ENCODE assay signal across 36 cellular contexts in the genomic region with DNA sequence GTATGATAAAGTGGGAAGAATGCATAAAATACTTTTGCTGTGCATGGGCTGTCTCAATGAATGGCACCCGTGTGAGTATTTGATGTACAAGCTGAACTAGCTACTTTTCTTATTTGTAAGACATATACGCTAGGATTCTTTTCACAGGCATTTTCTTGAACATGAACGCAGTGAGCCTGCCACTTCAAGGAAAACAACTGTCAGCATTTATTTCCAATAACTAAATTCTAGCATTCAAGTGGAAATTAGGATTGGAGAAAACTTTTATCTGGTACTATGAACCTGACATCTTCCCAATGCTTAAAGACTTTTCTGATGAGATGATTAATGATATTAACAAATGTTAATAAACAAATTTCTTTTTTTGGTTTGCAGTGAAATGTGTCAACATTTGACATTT. TPM values are rescaled to one million over a fixed set of nuclear protein-coding genes. Genes with fewer than 3 reads are reported as not detected.
DNase-seq lines count a peak whose midpoint lies in the region; ATAC-seq, FAIRE-seq and TF ChIP-seq lines count a peak whose summit lies in the region.
"Had no signal": no experiment of that assay in that cellular context is flagged by ENCODE, and none has a peak within 500 bp of the region (broad histone marks: within the 10 kb centered on the region; RNA-seq: fewer than 3 reads in every experiment).

No MANE protein-coding gene starts in this region.

- TF ChIP-seq EP300 in HepG2 (IDR thresholded peaks at IDR 0.05; ENCODE audit: low read depth in 2 of 2, low read length in 2 of 2) (no peak), HepG2 (CRISPR knock-in tag; IDR thresholded peaks at IDR 0.05; ENCODE audit: borderline replicate concordance) (no peak), A549 (IDR thresholded peaks at IDR 0.05) (no peak), K562 (IDR thresholded peaks at IDR 0.05; ENCODE audit: low read length) (no peak)

- DNase-seq in HepG2 (ENCODE audit: low spot score), result no peak
- DNase-seq in right lobe of liver, result no peak
- no peak for DNase-seq in A549 (ENCODE audit: low read depth in 1 of 2, low spot score in 1 of 2)
- DNase-seq in IMR-90, result no peak
- no peak for DNase-seq in K562 (ENCODE audit: extremely low read depth in 1 of 4, low spot score in 3 of 4)
- no peak for DNase-seq in endodermal cell
- no peak for DNase-seq in activated T-cell treated with anti-CD3 and anti-CD28 coated beads, Interleukin-2, amount 50 U/mL, for 48 hours
- DNase-seq: 8988T; ACHN; AML-193; BE2C; C1 segment of cervical spinal cord; Caco-2; Calu3; CD4-positive, alpha-beta memory T cell; CD4-positive, alpha-beta T cell; CD4-positive, CD25-positive, alpha-beta regulatory T cell; CD8-positive, alpha-beta memory T cell; CD8-positive, alpha-beta T cell; COR-L47; DMS 273 treated with DMSO at 0.1 percent for 48 hours; DMS153; DMS53; DMS79; DMS79 treated with DMSO at 0.1 percent for 48 hours; DND-41; EL had no signal

- H2AK9ac ChIP-seq in IMR-90 (replicated peaks; ENCODE audit: low read depth, low read length, poor library complexity), result no peak overlapping the region

- TF ChIP-seq RAD21 in HepG2 (CRISPR knock-in tag; IDR thresholded peaks at IDR 0.05), result no peak
- no peak for TF ChIP-seq RAD21 in A549 (conservative IDR thresholded peaks at IDR 0.05 in 1 of 2, IDR thresholded peaks at IDR 0.05 in 1 of 2)
- no peak for TF ChIP-seq RAD21 in IMR-90 (IDR thresholded peaks at IDR 0.05; ENCODE audit: low read length)
- TF ChIP-seq RAD21 in K562 (CRISPR knock-in tag; conservative IDR thresholded peaks at IDR 0.05 in 1 of 2, IDR thresholded peaks at IDR 0.05 in 1 of 2), result no peak

- no peak for FAIRE-seq in HepG2 (lab: Jason Lieb, UNC)
- peak; percentile 91 for FAIRE-seq in A549 (lab: Jason Lieb, UNC)
- no peak for FAIRE-seq in K562 (lab: Jason Lieb, UNC)
- FAIRE-seq: A204.1, D721Med had no signal

- H3K4me2 ChIP-seq in HepG2 (ENCODE audit: low read depth, low read length), result no peak overlapping the region
- H3K4me2 ChIP-seq in A549, result no peak overlapping the region
- H3K4me2 ChIP-seq in IMR-90 (ENCODE audit: low read depth, low read length), result no peak overlapping the region
- H3K4me2 ChIP-seq in K562 (ENCODE audit: insufficient read depth, low read length), result no peak overlapping the region
- H3K4me2 ChIP-seq: BLaER1; BLaER1 treated with 17β-estradiol and CSF1 and Interleukin-3, amounts not matched to agents 10 nM and 100 nM had no signal

- H3K79me2 ChIP-seq in HepG2 (ENCODE audit: insufficient read depth, low read length) (no peaks in the 10 kb centered on the region), K562 (ENCODE audit: control insufficient read depth, insufficient read depth, low read length) (no peaks in the 10 kb centered on the region)

- H3K9me3 Mint-ChIP-seq in endodermal cell, result no peaks in the 10 kb centered on the region
- H3K9me3 Mint-ChIP-seq: CD14-positive monocyte; CD4-positive, alpha-beta memory T cell; CD4-positive, alpha-beta T cell; CD8-positive, alpha-beta memory T cell; CD8-positive, alpha-beta T cell had no signal

- dilution Hi-C loops in IMR-90 (cut with HindIII; ENCODE audit: low sequenced_read_pairs, unreplicated experiment), result no loop called here

- no peaks in the 10 kb centered on the region for H3K9me1 ChIP-seq in IMR-90 (ENCODE audit: insufficient read depth, low read length)
- no peaks in the 10 kb centered on the region for H3K9me1 ChIP-seq in K562 (ENCODE audit: control insufficient read depth, insufficient read depth, low read length)

- H3K4me3 ChIP-seq in HepG2 (replicated peaks in 1 of 3; ENCODE audit: insufficient read depth in 1 of 3, low read depth in 2 of 3, low read length in 3 of 3), result no peak overlapping the region
- no peak overlapping the region for H3K4me3 ChIP-seq in right lobe of liver
- H3K4me3 ChIP-seq in A549, result no peak overlapping the region
- no peak overlapping the region for H3K4me3 ChIP-seq in IMR-90 (ENCODE audit: insufficient read depth, low read depth, low read length)
- H3K4me3 ChIP-seq in K562, result no peak overlapping the region
- H3K4me3 ChIP-seq in endodermal cell (ENCODE audit: low read length), result no peak overlapping the region
- H3K4me3 ChIP-seq: BLaER1; BLaER1 treated with 17β-estradiol and CSF1 and Interleukin-3, amounts not matched to agents 10 nM and 100 nM had no signal

- H3K27ac Mint-ChIP-seq in endodermal cell, result no peak overlapping the region
- H3K27ac Mint-ChIP-seq: B cell; CD14-positive monocyte; CD4-positive, alpha-beta memory T cell; CD4-positive, alpha-beta T cell; CD4-positive, CD25-positive, alpha-beta regulatory T cell; CD8-positive, alpha-beta memory T cell; CD8-positive, alpha-beta T cell had no signal

- no peak overlapping the region for H3K4ac ChIP-seq in IMR-90 (ENCODE audit: low read depth, low read length)

- H4K5ac ChIP-seq in IMR-90 (ENCODE audit: low read depth, low read length), result no peak overlapping the region

- H2BK120ac ChIP-seq in IMR-90 (ENCODE audit: low read depth, low read length), result no peak overlapping the region

- H3K9me3 ChIP-seq in HepG2 (ENCODE audit: low read length) (no peaks in the 10 kb centered on the region), right lobe of liver (no peaks in the 10 kb centered on the region), A549 (no peaks in the 10 kb centered on the region), IMR-90 (ENCODE audit: control insufficient read depth, insufficient read depth, low read length) (no peaks in the 10 kb centered on the region), K562 (replicated peaks; ENCODE audit: control insufficient read depth, insufficient read depth, low read depth, low read length) (no peaks in the 10 kb centered on the region), endodermal cell (ENCODE audit: control insufficient read depth, low read length) (peaks cover 7% of the 10 kb centered on the region)
- H3K9me3 ChIP-seq: BE2C; BLaER1; BLaER1 treated with 17β-estradiol and CSF1 and Interleukin-3, amounts not matched to agents 10 nM and 100 nM; Caco-2 had no signal

- H2BK20ac ChIP-seq in IMR-90 (ENCODE audit: low read depth, low read length), result no peak overlapping the region

- CTCF ChIA-PET in HepG2 (lab: Yijun Ruan, JAX; ENCODE audit: low intra/inter-chr PET ratio, low total read pairs) (no interaction called here), A549 (lab: Yijun Ruan, JAX) (interaction anchor here (1.1 kb wide), 1 partner anchor 114 kb away, joined by 3 read pairs; no protein-coding TSS in a partner anchor), IMR-90 (lab: Yijun Ruan, JAX) (no interaction called here), K562 (lab: Yijun Ruan, JAX; ENCODE audit: low intra/inter-chr PET ratio) (no interaction called here)

- TF ChIP-seq POLR2A in HepG2 (IDR thresholded peaks at IDR 0.05; ENCODE audit: insufficient read depth in 1 of 2, low read depth in 2 of 2, low read length in 2 of 2) (no peak), right lobe of liver (IDR thresholded peaks at IDR 0.05) (no peak), A549 (IDR thresholded peaks at IDR 0.05; ENCODE audit: low read length) (no peak), IMR-90 (IDR thresholded peaks at IDR 0.05; ENCODE audit: low read depth, low read length) (no peak), K562 (conservative IDR thresholded peaks at IDR 0.05) (no peak)

- no peak overlapping the region for H4K91ac ChIP-seq in IMR-90 (ENCODE audit: insufficient read depth, low read depth, low read length)

- H2BK5ac ChIP-seq in IMR-90 (ENCODE audit: low read depth, low read length, poor library complexity, severe bottlenecking), result no peak overlapping the region

- no peak overlapping the region for H3K56ac ChIP-seq in IMR-90 (ENCODE audit: extremely low read depth, insufficient read depth, low read length)

- no peak overlapping the region for H2AK5ac ChIP-seq in IMR-90 (ENCODE audit: low read depth, low read length)

- H3K18ac ChIP-seq in IMR-90 (ENCODE audit: low read depth, low read length), result no peak overlapping the region

- intact Hi-C loops in HepG2 (cut with micrococcal nuclease; ENCODE audit: unreplicated experiment) (no loop called here), right lobe of liver (cut with DNase I) (no loop called here), IMR-90 (cut with micrococcal nuclease) (loop anchor here (10.0 kb wide), 1 partner anchor 501 kb away; no protein-coding TSS in a partner anchor), K562 (cut with micrococcal nuclease) (loop anchor here (5.0 to 10.0 kb wide), 3 partner anchors 151 to 498 kb away; no protein-coding TSS in a partner anchor)

- POLR2A ChIA-PET in HepG2 (lab: Yijun Ruan, JAX) (no interaction called here), A549 (lab: Yijun Ruan, JAX) (no interaction called here), IMR-90 (lab: Charles Lee; ENCODE audit: unreplicated experiment) (no interaction called here), K562 (lab: Yijun Ruan, JAX) (interaction anchor here (0.6 kb wide), 1 partner anchor 1380 kb away, joined by 3 read pairs; no protein-coding TSS in a partner anchor)

- H3K4me1 Mint-ChIP-seq in endodermal cell, result no peaks in the 10 kb centered on the region
- H3K4me1 Mint-ChIP-seq: B cell; CD14-positive monocyte; CD4-positive, alpha-beta memory T cell; CD8-positive, alpha-beta memory T cell had no signal

- no peak overlapping the region for H4K8ac ChIP-seq in IMR-90 (ENCODE audit: low read depth in 2 of 2, low read length in 2 of 2)

- H3K4me3 Mint-ChIP-seq in endodermal cell, result no peak overlapping the region
- H3K4me3 Mint-ChIP-seq: B cell; CD14-positive monocyte; CD4-positive, alpha-beta memory T cell; CD4-positive, alpha-beta T cell; CD4-positive, CD25-positive, alpha-beta regulatory T cell; CD8-positive, alpha-beta memory T cell; CD8-positive, alpha-beta T cell had no signal

- H3K79me1 ChIP-seq in IMR-90 (ENCODE audit: low read depth in 1 of 2, low read length in 2 of 2), result no peaks in the 10 kb centered on the region

- H3K36me3 ChIP-seq in HepG2 (replicated peaks in 1 of 2; ENCODE audit: control insufficient read depth in 1 of 2, insufficient read depth in 2 of 2, low read length in 2 of 2), result peaks cover 6 to 50% of the 10 kb centered on the region in 2 experiments
- H3K36me3 ChIP-seq in right lobe of liver, result peaks cover 0 to 36% (median 10%) of the 10 kb centered on the region in 4 donors
- peaks cover 15% of the 10 kb centered on the region for H3K36me3 ChIP-seq in IMR-90 (ENCODE audit: control insufficient read depth, insufficient read depth, low read length)
- H3K36me3 ChIP-seq in K562 (ENCODE audit: control insufficient read depth, insufficient read depth, low read length), result peaks cover 69% of the 10 kb centered on the region
- peaks cover 69% of the 10 kb centered on the region for H3K36me3 ChIP-seq in endodermal cell (ENCODE audit: control insufficient read depth, insufficient read depth, low read length)

- H3K27ac ChIP-seq in HepG2 (ENCODE audit: extremely low read length, insufficient read depth, low read length) (no peak overlapping the region), right lobe of liver (no peak overlapping the region), A549 (no peak overlapping the region), IMR-90 (ENCODE audit: insufficient read depth, low read length) (no peak overlapping the region), K562 (ENCODE audit: extremely low read depth, low read depth, low read length) (no peak overlapping the region), endodermal cell (ENCODE audit: low read depth, low read length) (no peak overlapping the region)
- H3K27ac ChIP-seq: 22Rv1; BLaER1; BLaER1 treated with 17β-estradiol and CSF1 and Interleukin-3, amounts not matched to agents 10 nM and 100 nM; C4-2B had no signal

- H3K23ac ChIP-seq in IMR-90 (ENCODE audit: low read depth, low read length), result no peak overlapping the region

- in situ Hi-C loops in HepG2 (cut with HindIII; ENCODE audit: extremely low pct_ligation_motif_present, low pct_unique_long_range_greater_than_20kb), result loop anchor here (10.0 kb wide), 1 partner anchor 501 kb away; no protein-coding TSS in a partner anchor
- in situ Hi-C loops in IMR-90 (cut with MboI; ENCODE audit: low sequenced_read_pairs), result no loop called here
- in situ Hi-C loops in K562 (cut with MboI), result no loop called here

- H3K36me3 Mint-ChIP-seq in endodermal cell (ENCODE audit: low read depth), result peaks cover 40% of the 10 kb centered on the region

- H3K27me3 Mint-ChIP-seq in endodermal cell (ENCODE audit: insufficient read depth), result no peaks in the 10 kb centered on the region
- H3K27me3 Mint-ChIP-seq: B cell; CD4-positive, alpha-beta memory T cell; CD4-positive, alpha-beta T cell; CD4-positive, CD25-positive, alpha-beta regulatory T cell; CD8-positive, alpha-beta memory T cell had no signal

- H3K14ac ChIP-seq in IMR-90 (replicated peaks; ENCODE audit: low read depth, low read length), result no peak overlapping the region

- WGBS in HepG2 (ENCODE audit: low lambda C conversion rate), result 97% methylated on average over 3 of the region's 3 CpGs
- WGBS in right lobe of liver (ENCODE audit: insufficient coverage, low coverage, low lambda C conversion rate, missing lambda C conversion rate), result 94% methylated on average over 3 of the region's 3 CpGs
- 94% methylated on average over 3 of the region's 3 CpGs for WGBS in A549 (ENCODE audit: missing lambda C conversion rate)
- no CpG with 5 or more reads among the region's 3 CpGs for whole genome bisulfite sequencing in IMR-90 (ENCODE audit: extremely low coverage in 2 of 2, insufficient read length in 1 of 2), 2 experiments
- 98% methylated on average over 3 of the region's 3 CpGs for WGBS in K562 (ENCODE audit: insufficient coverage, low coverage, missing lambda C conversion rate)
- 81 to 94% methylated on average over 2 to 3 of the region's 3 CpGs for WGBS in endodermal cell (ENCODE audit: insufficient coverage in 1 of 2, insufficient read length in 1 of 2), 2 experiments

- H3K27me3 ChIP-seq in HepG2 (ENCODE audit: control insufficient read depth in 1 of 2, insufficient read depth in 2 of 2, low read length in 2 of 2), result no peaks in the 10 kb centered on the region
- no peaks in the 10 kb centered on the region for H3K27me3 ChIP-seq in right lobe of liver
- H3K27me3 ChIP-seq in IMR-90 (ENCODE audit: control insufficient read depth, insufficient read depth, low read length), result no peaks in the 10 kb centered on the region
- no peaks in the 10 kb centered on the region for H3K27me3 ChIP-seq in K562 (ENCODE audit: control insufficient read depth in 2 of 2, insufficient read depth in 2 of 2, low read length in 2 of 2)
- H3K27me3 ChIP-seq in endodermal cell (ENCODE audit: control insufficient read depth, insufficient read depth, low read length, poor library complexity, severe bottlenecking), result no peaks in the 10 kb centered on the region
- H3K27me3 ChIP-seq: BE2C; BLaER1; BLaER1 treated with 17β-estradiol and CSF1 and Interleukin-3, amounts not matched to agents 10 nM and 100 nM had no signal

- H2AFZ ChIP-seq in HepG2 (ENCODE audit: low read length) (no peak overlapping the region), IMR-90 (replicated peaks; ENCODE audit: low read length, poor library complexity) (no peak overlapping the region), K562 (ENCODE audit: low read depth, low read length) (no peak overlapping the region)

- H3K4me1 ChIP-seq in HepG2 (ENCODE audit: insufficient read depth, low read length) (no peaks in the 10 kb centered on the region), right lobe of liver (no peaks in the 10 kb centered on the region), A549 (no peaks in the 10 kb centered on the region), IMR-90 (ENCODE audit: control insufficient read depth, insufficient read depth, low read length) (no peaks in the 10 kb centered on the region), K562 (replicated peaks in 1 of 2; ENCODE audit: control insufficient read depth in 2 of 2, insufficient read depth in 2 of 2, low read length in 2 of 2) (no peaks in the 10 kb centered on the region), endodermal cell (ENCODE audit: control insufficient read depth, insufficient read depth, low read length) (no peaks in the 10 kb centered on the region)
- H3K4me1 ChIP-seq: BE2C; BLaER1; BLaER1 treated with 17β-estradiol and CSF1 and Interleukin-3, amounts not matched to agents 10 nM and 100 nM; Caco-2 had no signal

- no peak overlapping the region for H2BK15ac ChIP-seq in IMR-90 (ENCODE audit: low read depth, low read length)

- H3K9ac ChIP-seq in HepG2 (ENCODE audit: insufficient read depth, low read depth, low read length), result no peak overlapping the region
- H3K9ac ChIP-seq in IMR-90 (ENCODE audit: low read depth, low read length), result no peak overlapping the region
- H3K9ac ChIP-seq in K562 (ENCODE audit: insufficient read depth in 1 of 2, low read depth in 2 of 2, low read length in 2 of 2), result no peak overlapping the region
- H3K9ac ChIP-seq in endodermal cell (ENCODE audit: extremely low read depth, low read length, poor library complexity, severe bottlenecking), result no peak overlapping the region
- H3K9ac ChIP-seq: BLaER1; BLaER1 treated with 17β-estradiol and CSF1 and Interleukin-3, amounts not matched to agents 10 nM and 100 nM had no signal

- H4K20me1 ChIP-seq in HepG2 (ENCODE audit: insufficient read depth, low read length), result no peaks in the 10 kb centered on the region
- H4K20me1 ChIP-seq in IMR-90 (ENCODE audit: insufficient read depth, low read length), result no peaks in the 10 kb centered on the region
- no peaks in the 10 kb centered on the region for H4K20me1 ChIP-seq in K562 (replicated peaks; ENCODE audit: control insufficient read depth, insufficient read depth, low read length)
- H4K20me1 ChIP-seq: BLaER1 had no signal

- ATAC-seq in HepG2 (no peak), right lobe of liver (no peak), A549 (no peak), IMR-90 (ENCODE audit: low read depth) (no peak), K562 (no peak), GM21390 (IDR thresholded peaks at IDR 0.05; ENCODE audit: unreplicated experiment) (no peak)
- ATAC-seq: CD8-positive, alpha-beta T cell had no signal

- no peak for TF ChIP-seq CTCF in HepG2 (CRISPR knock-in tag; IDR thresholded peaks at IDR 0.05)
- no peak for TF ChIP-seq CTCF in right lobe of liver (IDR thresholded peaks at IDR 0.05)
- TF ChIP-seq CTCF in A549 (IDR thresholded peaks at IDR 0.05), result no peak
- no peak for TF ChIP-seq CTCF in IMR-90 (conservative IDR thresholded peaks at IDR 0.05; ENCODE audit: low read depth, low read length)
- TF ChIP-seq CTCF in K562 (IDR thresholded peaks at IDR 0.05 in 2 of 3, conservative IDR thresholded peaks at IDR 0.05 in 1 of 3; ENCODE audit: insufficient read depth in 2 of 3, low read depth in 1 of 3, low read length in 3 of 3), result no peak
- TF ChIP-seq CTCF in endodermal cell (conservative IDR thresholded peaks at IDR 0.05), result no peak

- BruUV-seq in HepG2 (replicated peaks; lab: Mats Ljungman, UMichigan) (no TSS peak), IMR-90 (replicated peaks; lab: Mats Ljungman, UMichigan) (no TSS peak), K562 (replicated peaks; lab: Mats Ljungman, UMichigan) (no TSS peak)

RNA-seq across cellular contexts. Expression of a gene that starts 45.7 kb away (rescaled TPM):
- total RNA-seq in HepG2 (2016; rRNA removed; fragmentation: Illumina TruSeq; extraction: Trizol) (38.5 and 60.0 TPM in 2 replicates), right lobe of liver (1 to 10 TPM; 4.6 to 8.5 (median 6.5) TPM), IMR-90 (2012; rRNA removed) (22.0 and 29.7 TPM in 2 replicates), K562 (2014; rRNA removed) (18.5 and 19.7 TPM in 2 replicates), K562 (2014; rRNA removed; fragmentation: Illumina TruSeq; extraction: Trizol) (32.6 and 33.4 TPM in 2 replicates), K562 (2015; rRNA removed; fragmentation: Illumina TruSeq; extraction: Trizol) (38.2 and 41.3 TPM in 2 replicates), K562 (2021) (25.8 and 28.1 TPM in 2 replicates), endodermal cell (10 to 100 TPM; 22.1 to 29.1 TPM)
- total RNA-seq in HepG2 (2016; cell fraction: cytosol; rRNA removed; fragmentation: Illumina TruSeq; extraction: Trizol; ENCODE audit: low read depth), result 4.5 and 4.8 TPM in 2 replicates
- 37.3 and 57.0 TPM in 2 replicates for total RNA-seq in HepG2 (2016; cell fraction: insoluble cytoplasmic fraction; rRNA removed; fragmentation: Illumina TruSeq; extraction: Trizol)
- 8.9 and 9.2 TPM in 2 replicates for total RNA-seq in HepG2 (2016; cell fraction: membrane; rRNA removed; fragmentation: Illumina TruSeq; extraction: Trizol)
- 39.7 and 43.6 TPM in 2 replicates for total RNA-seq in HepG2 (2016; cell fraction: nucleus; rRNA removed; fragmentation: Illumina TruSeq; extraction: Trizol)
- polyA plus RNA-seq in HepG2 (2011; rRNA removed) (7.2 and 9.0 TPM in 2 replicates), A549 (2011; rRNA removed) (32.4 and 34.6 TPM in 2 replicates), A549 (2017; fragmentation: RNase III; extraction: RNeasy Plus Mini Kit Qiagen cat#74134 plus additional on column Dnase treatment) (11.7 to 14.6 TPM (median 12.6 TPM) in 3 replicates), IMR-90 (2012; rRNA removed) (6.3 and 6.8 TPM in 2 replicates), K562 (2011; rRNA removed) (14.3 and 20.7 TPM in 2 replicates), K562 (2014; fragmentation: Illumina TruSeq; extraction: Trizol) (19.1 and 23.7 TPM in 2 replicates), K562 (2014; fragmentation: Nextera tagmentation; extraction: Ambion mirVana) (1 to 10 TPM; 4.3 to 7.4 TPM), K562 (2014; rRNA removed) (15.6 and 15.9 TPM in 2 replicates)
- 3.8 and 5.4 TPM in 2 replicates for polyA plus RNA-seq in HepG2 (2011; cell fraction: cytosol; rRNA removed)
- polyA plus RNA-seq in HepG2 (2011; cell fraction: nucleus; rRNA removed), result 4.5 and 5.9 TPM in 2 replicates
- 7.2 and 7.9 TPM in 2 replicates for polyA plus RNA-seq in HepG2 (2012)
- polyA plus RNA-seq in HepG2 (2016; cell fraction: cytosol; fragmentation: Illumina TruSeq; extraction: Trizol; ENCODE audit: low read depth), result 0.40 TPM in 2 replicates
- 17.1 and 17.7 TPM in 2 replicates for polyA plus RNA-seq in HepG2 (2016; cell fraction: insoluble cytoplasmic fraction; fragmentation: Illumina TruSeq; extraction: Trizol; ENCODE audit: low read depth)
- 0.76 and 1.1 TPM in 2 replicates for polyA plus RNA-seq in HepG2 (2016; cell fraction: membrane; fragmentation: Illumina TruSeq; extraction: Trizol; ENCODE audit: low read depth)
- polyA plus RNA-seq in HepG2 (2016; cell fraction: nucleus; fragmentation: Illumina TruSeq; extraction: Trizol; ENCODE audit: insufficient read depth, low read depth), result 18.5 and 20.8 TPM in 2 replicates
- 20.4 and 30.4 TPM in 2 replicates for polyA minus RNA-seq in HepG2 (2011; rRNA and poly(A)+ RNA removed; ENCODE audit: low replicate concordance)
- polyA minus RNA-seq in HepG2 (2011; cell fraction: cytosol; rRNA and poly(A)+ RNA removed), result 15.2 and 16.1 TPM in 2 replicates
- polyA minus RNA-seq in HepG2 (2011; cell fraction: nucleus; rRNA and poly(A)+ RNA removed), result 33.6 and 39.7 TPM in 2 replicates
- polyA plus RNA-seq in A549 (2012; cell fraction: cytosol; rRNA removed), result 6.9 and 7.5 TPM in 2 replicates
- 7.8 and 11.9 TPM in 2 replicates for polyA plus RNA-seq in A549 (2012; cell fraction: nucleus; rRNA removed)
- 27.4 and 34.5 TPM in 2 replicates for polyA minus RNA-seq in A549 (2011; rRNA and poly(A)+ RNA removed)
- polyA plus RNA-seq in IMR-90 (2012; cell fraction: cytosol; rRNA removed), result 0.95 and 1.5 TPM in 2 replicates
- polyA plus RNA-seq in IMR-90 (2012; cell fraction: nucleus; rRNA removed; ENCODE audit: low replicate concordance), result 0.87 and 5.8 TPM in 2 replicates
- total RNA-seq in K562 (2011; cell fraction: chromatin; rRNA removed; ENCODE audit: low replicate concordance), result 18.5 and 45.3 TPM in 2 replicates
- total RNA-seq in K562 (2011; cell fraction: nucleolus; rRNA removed), result 7.3 and 10.3 TPM in 2 replicates
- total RNA-seq in K562 (2011; cell fraction: nucleoplasm; rRNA removed), result 15.4 and 16.8 TPM in 2 replicates
- polyA plus RNA-seq in K562 (2011; cell fraction: cytosol; rRNA removed), result 5.0 and 7.0 TPM in 2 replicates
- polyA plus RNA-seq in K562 (2011; cell fraction: nucleus; rRNA removed), result 8.2 and 8.6 TPM in 2 replicates
- 4.4 and 11.8 TPM in 2 replicates for polyA plus RNA-seq in K562 (2012)
- polyA minus RNA-seq in K562 (2011; rRNA and poly(A)+ RNA removed), result 36.5 and 39.1 TPM in 2 replicates
- polyA minus RNA-seq in K562 (2011; cell fraction: cytosol; rRNA and poly(A)+ RNA removed), result 12.7 and 19.9 TPM in 2 replicates
- 12.9 and 19.9 TPM in 2 replicates for polyA minus RNA-seq in K562 (2011; cell fraction: nucleus; rRNA and poly(A)+ RNA removed)
- 10.8 TPM for polyA plus RNA-seq in endodermal cell (2013, experiment 1 of 2)
- 10.1 TPM for polyA plus RNA-seq in endodermal cell (2013, experiment 2 of 2)

Comparison
In these comparisons a context has a peak if more than half of its experiments do, and no peak if none do; other contexts are left out.
1. intact Hi-C loops: an anchor here in IMR-90 (10.0 kb wide) and K562 (5.0 to 10.0 kb wide); none called in HepG2 and right lobe of liver.